Comparison of ENCODE assay signal across 11 cellular contexts in the genomic region with DNA sequence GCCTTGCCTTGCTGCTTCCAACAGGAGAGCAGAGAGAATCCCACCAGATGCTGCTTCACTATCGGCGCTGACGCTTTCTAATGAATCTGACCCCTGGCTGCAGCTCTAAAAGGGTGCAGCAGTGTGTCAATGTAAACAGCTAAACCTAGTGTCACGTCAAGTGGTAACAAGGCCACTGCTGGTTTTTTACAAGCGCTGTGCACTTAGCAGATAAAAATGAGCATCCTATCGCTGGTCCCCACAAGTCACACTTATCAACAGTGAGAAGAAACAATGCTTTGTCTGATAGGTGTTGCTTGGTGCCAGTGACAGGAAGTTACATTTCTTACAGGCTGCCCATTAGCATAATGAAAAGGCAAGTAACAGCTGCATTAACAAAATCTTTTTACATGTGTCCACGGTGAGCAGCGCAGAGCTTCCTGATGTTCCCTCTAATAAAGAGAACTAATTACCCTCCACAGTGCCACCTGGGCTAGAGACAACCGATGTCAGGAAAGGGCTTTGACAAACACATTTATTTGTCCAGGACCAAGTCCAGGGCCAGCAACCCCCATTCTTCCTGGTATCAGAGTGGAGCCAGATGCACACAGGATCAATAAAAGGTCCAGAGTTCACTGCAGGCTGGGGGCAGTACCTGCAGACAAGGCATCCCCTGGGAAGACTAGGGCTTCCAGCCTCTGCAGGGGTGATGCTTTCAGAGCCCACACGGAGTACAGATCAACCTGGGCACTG.
DNase-seq lines count a peak whose midpoint lies in the region; ATAC-seq and TF ChIP-seq lines count a peak whose summit lies in the region.
"Had no signal": no experiment of that assay in that cellular context is flagged by ENCODE, and none has a peak within 500 bp of the region (broad histone marks: within the 10 kb centered on the region; RNA-seq: fewer than 3 reads in every experiment).

No MANE protein-coding gene starts in this region.

- no peak overlapping the region for H3K4me3 ChIP-seq in LNCaP clone FGC (ENCODE audit: low read depth, low read length)
- H3K4me3 ChIP-seq in OCI-LY7 (ENCODE audit: low read depth, low read length, poor library complexity, severe bottlenecking): no peak overlapping the region
- H3K4me3 ChIP-seq in hepatocyte: no peak overlapping the region
- H3K4me3 ChIP-seq in gastroesophageal sphincter: no peak overlapping the region
- H3K4me3 ChIP-seq: upper lobe of left lung had no signal

- H3K36me3 ChIP-seq in OCI-LY7 (ENCODE audit: insufficient read depth, low read length) (no peaks in the 10 kb centered on the region), hepatocyte (replicated peaks; ENCODE audit: insufficient read depth, low read depth) (no peaks in the 10 kb centered on the region), gastroesophageal sphincter (no peaks in the 10 kb centered on the region)
- H3K36me3 ChIP-seq: upper lobe of left lung had no signal

- no peaks in the 10 kb centered on the region for H3K79me2 ChIP-seq in OCI-LY7 (ENCODE audit: insufficient read depth, low read depth, low read length)
- H3K79me2 ChIP-seq in hepatocyte: peaks cover 17% of the 10 kb centered on the region

- intact Hi-C loops in OCI-LY7 (cut with micrococcal nuclease; ENCODE audit: unreplicated experiment): no loop called here

- H3K27me3 ChIP-seq in hepatocyte: no peaks in the 10 kb centered on the region
- H3K27me3 ChIP-seq in gastroesophageal sphincter: no peaks in the 10 kb centered on the region
- H3K27me3 ChIP-seq: upper lobe of left lung had no signal

- H2AFZ ChIP-seq in OCI-LY7 (ENCODE audit: low read length) (no peak overlapping the region), hepatocyte (no peak overlapping the region)

- TF ChIP-seq CTCF in C4-2B (conservative IDR thresholded peaks at IDR 0.05) (no peak; the same call in 1 of the 2 replicates), LNCaP clone FGC (IDR thresholded peaks at IDR 0.05; ENCODE audit: control insufficient read depth, extremely low read depth, insufficient read depth) (no peak), OCI-LY7 (conservative IDR thresholded peaks at IDR 0.05; ENCODE audit: low read length) (no peak), hepatocyte (IDR thresholded peaks at IDR 0.05; ENCODE audit: poor library complexity) (peak; percentile 21), gastroesophageal sphincter (IDR thresholded peaks at IDR 0.05) (no peak)

- H3K4me1 ChIP-seq in OCI-LY7 (ENCODE audit: insufficient read depth, low read length, poor library complexity, severe bottlenecking): no peaks in the 10 kb centered on the region
- peaks cover 19% of the 10 kb centered on the region for H3K4me1 ChIP-seq in hepatocyte (ENCODE audit: insufficient read depth)
- H3K4me1 ChIP-seq in gastroesophageal sphincter: peaks cover 0 to 7% (median 3%) of the 10 kb centered on the region in 3 donors

- no peak for TF ChIP-seq EP300 in gastroesophageal sphincter (IDR thresholded peaks at IDR 0.05)

- CTCF ChIA-PET in OCI-LY7 (lab: Charles Lee; ENCODE audit: unreplicated experiment): no interaction called here

- no peaks in the 10 kb centered on the region for H3K9me3 ChIP-seq in OCI-LY7 (ENCODE audit: low read length)
- no peaks in the 10 kb centered on the region for H3K9me3 ChIP-seq in hepatocyte (ENCODE audit: low read depth)
- no peaks in the 10 kb centered on the region for H3K9me3 ChIP-seq in gastroesophageal sphincter
- H3K9me3 ChIP-seq: upper lobe of left lung had no signal

- H4K20me1 ChIP-seq in OCI-LY7 (ENCODE audit: insufficient read depth, low read length) (no peaks in the 10 kb centered on the region), hepatocyte (ENCODE audit: insufficient read depth, poor library complexity, severe bottlenecking) (no peaks in the 10 kb centered on the region)

- TF ChIP-seq POLR2A in gastroesophageal sphincter (IDR thresholded peaks at IDR 0.05): no peak

- POLR2A ChIA-PET in OCI-LY7 (lab: Charles Lee): no interaction called here

- H3K4me2 ChIP-seq in OCI-LY7 (ENCODE audit: low read length): no peak overlapping the region
- peak overlapping the region; percentile 65 for H3K4me2 ChIP-seq in hepatocyte

- no peak for ATAC-seq in HG03280 (IDR thresholded peaks at IDR 0.05; ENCODE audit: unreplicated experiment)
- no peak for ATAC-seq in gastroesophageal sphincter

- DNase-seq in LNCaP clone FGC (ENCODE audit: low read depth) (peak; percentile 68), OCI-LY7 (ENCODE audit: low spot score) (peak; percentile 14), hepatocyte (ENCODE audit: low spot score) (peak; percentile 64), DMS79 treated with DMSO at 0.1 percent for 48 hours (lab: John Stamatoyannopoulos, UW) (no peak), activated gamma-delta T cell treated with Interleukin-2 at 50 U/mL for 16 hours (no peak)
- DNase-seq: activated T-cell treated with anti-CD3 and anti-CD28 coated beads, Interleukin-2, amount 50 U/mL, for 1 hour; NK-92 treated with Interleukin-12 subunit alpha and Interleukin-12 subunit beta, amount 100 ng/mL, for 24 hours; upper lobe of left lung had no signal

- no TSS peak for BruUV-seq in OCI-LY7 (replicated peaks; lab: Mats Ljungman, UMichigan)

- H3K27ac ChIP-seq in C4-2B (peak overlapping the region; percentile 54), OCI-LY7 (ENCODE audit: low read depth, low read length, poor library complexity, severe bottlenecking) (no peak overlapping the region), hepatocyte (peak overlapping the region; percentile 51), gastroesophageal sphincter (no peak overlapping the region)
- H3K27ac ChIP-seq: upper lobe of left lung had no signal

- H3K9me2 ChIP-seq in OCI-LY7 (ENCODE audit: insufficient read depth, low read length) (no peaks in the 10 kb centered on the region), hepatocyte (replicated peaks; ENCODE audit: insufficient read depth) (no peaks in the 10 kb centered on the region)

- WGBS in hepatocyte (ENCODE audit: low lambda C conversion rate, missing lambda C conversion rate): 35% methylated on average over 10 of the region's 10 CpGs
- WGBS in gastroesophageal sphincter (ENCODE audit: low coverage in 1 of 2), 2 donors: 80 to 100% methylated on average over 1 to 10 of the region's 10 CpGs

Comparison
In these comparisons a context has a peak if more than half of its experiments do, and no peak if none do; other contexts are left out.
1. H3K27ac ChIP-seq: peak in C4-2B (single experiment) and hepatocyte (single experiment); none in OCI-LY7 (single experiment) and gastroesophageal sphincter (0 of 4).
2. DNase-seq: peak in LNCaP clone FGC (single experiment), OCI-LY7 (single experiment) and hepatocyte (single experiment); none in DMS79 treated with DMSO at 0.1 percent for 48 hours (single experiment) and activated gamma-delta T cell treated with Interleukin-2 at 50 U/mL for 16 hours (single experiment).